Comparison of ENCODE assay signal across 1 cellular context in the genomic region with DNA sequence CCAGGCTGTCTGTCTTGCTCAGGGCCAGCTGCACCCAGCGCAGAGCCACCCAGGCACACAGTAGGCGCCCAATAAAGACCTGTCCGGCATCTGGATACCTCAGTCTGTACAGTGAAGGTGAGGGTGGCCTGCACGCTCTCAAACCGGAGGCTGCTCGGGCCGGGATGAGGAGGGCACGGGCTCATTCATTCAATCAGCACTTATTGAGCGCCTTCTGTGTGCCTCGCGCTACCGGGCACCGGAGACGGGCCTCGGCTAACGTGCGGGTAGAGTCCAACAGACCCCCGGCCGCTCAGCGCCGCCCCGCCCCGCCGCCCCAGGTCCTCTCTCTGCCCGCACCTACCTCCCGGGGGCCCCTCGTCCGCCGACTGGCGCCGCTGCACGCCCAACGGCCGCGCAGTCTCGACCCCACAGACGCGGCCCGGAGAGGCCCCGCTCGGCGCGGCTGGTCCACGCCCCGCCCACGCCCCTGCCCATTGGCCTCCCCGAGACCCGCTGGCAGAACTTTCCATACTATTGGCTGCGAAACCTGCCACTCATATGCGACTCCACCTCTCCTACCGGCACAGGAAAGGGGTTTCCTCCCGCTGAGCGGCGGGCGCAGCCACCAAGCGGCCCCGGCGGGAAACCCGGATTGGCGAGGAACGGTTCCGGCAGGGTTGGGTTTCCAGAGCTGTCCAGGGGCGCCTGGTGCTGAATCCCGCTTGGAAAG.
TF ChIP-seq lines count a peak whose summit lies in the region.

A gene with protein sequence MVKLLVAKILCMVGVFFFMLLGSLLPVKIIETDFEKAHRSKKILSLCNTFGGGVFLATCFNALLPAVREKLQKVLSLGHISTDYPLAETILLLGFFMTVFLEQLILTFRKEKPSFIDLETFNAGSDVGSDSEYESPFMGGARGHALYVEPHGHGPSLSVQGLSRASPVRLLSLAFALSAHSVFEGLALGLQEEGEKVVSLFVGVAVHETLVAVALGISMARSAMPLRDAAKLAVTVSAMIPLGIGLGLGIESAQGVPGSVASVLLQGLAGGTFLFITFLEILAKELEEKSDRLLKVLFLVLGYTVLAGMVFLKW (minus strand): TSS at position 416 of the 712 bp plus-strand sequence. CDS start 2,760 bp downstream, outside the sequence.

TF ChIP-seq in SK-N-SH, 30 proteins besides CTCF, POLR2A, EP300 and RAD21 (continued from another document):
- TF ChIP-seq, protein P1, sequence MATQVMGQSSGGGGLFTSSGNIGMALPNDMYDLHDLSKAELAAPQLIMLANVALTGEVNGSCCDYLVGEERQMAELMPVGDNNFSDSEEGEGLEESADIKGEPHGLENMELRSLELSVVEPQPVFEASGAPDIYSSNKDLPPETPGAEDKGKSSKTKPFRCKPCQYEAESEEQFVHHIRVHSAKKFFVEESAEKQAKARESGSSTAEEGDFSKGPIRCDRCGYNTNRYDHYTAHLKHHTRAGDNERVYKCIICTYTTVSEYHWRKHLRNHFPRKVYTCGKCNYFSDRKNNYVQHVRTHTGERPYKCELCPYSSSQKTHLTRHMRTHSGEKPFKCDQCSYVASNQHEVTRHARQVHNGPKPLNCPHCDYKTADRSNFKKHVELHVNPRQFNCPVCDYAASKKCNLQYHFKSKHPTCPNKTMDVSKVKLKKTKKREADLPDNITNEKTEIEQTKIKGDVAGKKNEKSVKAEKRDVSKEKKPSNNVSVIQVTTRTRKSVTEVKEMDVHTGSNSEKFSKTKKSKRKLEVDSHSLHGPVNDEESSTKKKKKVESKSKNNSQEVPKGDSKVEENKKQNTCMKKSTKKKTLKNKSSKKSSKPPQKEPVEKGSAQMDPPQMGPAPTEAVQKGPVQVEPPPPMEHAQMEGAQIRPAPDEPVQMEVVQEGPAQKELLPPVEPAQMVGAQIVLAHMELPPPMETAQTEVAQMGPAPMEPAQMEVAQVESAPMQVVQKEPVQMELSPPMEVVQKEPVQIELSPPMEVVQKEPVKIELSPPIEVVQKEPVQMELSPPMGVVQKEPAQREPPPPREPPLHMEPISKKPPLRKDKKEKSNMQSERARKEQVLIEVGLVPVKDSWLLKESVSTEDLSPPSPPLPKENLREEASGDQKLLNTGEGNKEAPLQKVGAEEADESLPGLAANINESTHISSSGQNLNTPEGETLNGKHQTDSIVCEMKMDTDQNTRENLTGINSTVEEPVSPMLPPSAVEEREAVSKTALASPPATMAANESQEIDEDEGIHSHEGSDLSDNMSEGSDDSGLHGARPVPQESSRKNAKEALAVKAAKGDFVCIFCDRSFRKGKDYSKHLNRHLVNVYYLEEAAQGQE (IDR thresholded peaks at IDR 0.05; ENCODE audit: low read depth, low read length): peak; percentile 100
- TF ChIP-seq EZH2phosphoT487 (IDR thresholded peaks at IDR 0.05; ENCODE audit: borderline replicate concordance, low read depth): no peak
- no peak for TF ChIP-seq RXRA (IDR thresholded peaks at IDR 0.05; ENCODE audit: borderline replicate concordance, low read depth)
- no peak for TF ChIP-seq FOSL2 (IDR thresholded peaks at IDR 0.05; ENCODE audit: borderline replicate concordance, low read depth)
- peak; percentile 67 for TF ChIP-seq ELF1 (IDR thresholded peaks at IDR 0.05)
- TF ChIP-seq YY1 (IDR thresholded peaks at IDR 0.05; ENCODE audit: low read depth): peak; percentile 55
- no peak for TF ChIP-seq JUND (IDR thresholded peaks at IDR 0.05)
- TF ChIP-seq, protein P2, sequence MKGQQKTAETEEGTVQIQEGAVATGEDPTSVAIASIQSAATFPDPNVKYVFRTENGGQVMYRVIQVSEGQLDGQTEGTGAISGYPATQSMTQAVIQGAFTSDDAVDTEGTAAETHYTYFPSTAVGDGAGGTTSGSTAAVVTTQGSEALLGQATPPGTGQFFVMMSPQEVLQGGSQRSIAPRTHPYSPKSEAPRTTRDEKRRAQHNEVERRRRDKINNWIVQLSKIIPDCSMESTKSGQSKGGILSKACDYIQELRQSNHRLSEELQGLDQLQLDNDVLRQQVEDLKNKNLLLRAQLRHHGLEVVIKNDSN (IDR thresholded peaks at IDR 0.05; ENCODE audit: borderline replicate concordance, low read depth): 0 out of 2 replicates have a peak, but pooled peaks have one; percentile 31
- no peak; the same call in 1 of the 2 replicates for TF ChIP-seq NRF1 (IDR thresholded peaks at IDR 0.05; ENCODE audit: low read depth, low read length)
- TF ChIP-seq, protein P3, sequence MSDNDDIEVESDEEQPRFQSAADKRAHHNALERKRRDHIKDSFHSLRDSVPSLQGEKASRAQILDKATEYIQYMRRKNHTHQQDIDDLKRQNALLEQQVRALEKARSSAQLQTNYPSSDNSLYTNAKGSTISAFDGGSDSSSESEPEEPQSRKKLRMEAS (IDR thresholded peaks at IDR 0.05; ENCODE audit: low read depth): peak; percentile 74
- peak; percentile 67; the same call in 1 of the 2 replicates for TF ChIP-seq MXI1 (IDR thresholded peaks at IDR 0.05; ENCODE audit: low read depth, low read length)
- peak; percentile 75 for TF ChIP-seq RCOR1 (IDR thresholded peaks at IDR 0.05; ENCODE audit: low read length)
- TF ChIP-seq TEAD4 (IDR thresholded peaks at IDR 0.05; ENCODE audit: borderline replicate concordance, insufficient read depth): 0 out of 2 replicates have a peak, but pooled peaks have one; percentile 11
- no peak for TF ChIP-seq SMC3 (IDR thresholded peaks at IDR 0.05; ENCODE audit: low read depth, low read length)
- TF ChIP-seq, protein P4, sequence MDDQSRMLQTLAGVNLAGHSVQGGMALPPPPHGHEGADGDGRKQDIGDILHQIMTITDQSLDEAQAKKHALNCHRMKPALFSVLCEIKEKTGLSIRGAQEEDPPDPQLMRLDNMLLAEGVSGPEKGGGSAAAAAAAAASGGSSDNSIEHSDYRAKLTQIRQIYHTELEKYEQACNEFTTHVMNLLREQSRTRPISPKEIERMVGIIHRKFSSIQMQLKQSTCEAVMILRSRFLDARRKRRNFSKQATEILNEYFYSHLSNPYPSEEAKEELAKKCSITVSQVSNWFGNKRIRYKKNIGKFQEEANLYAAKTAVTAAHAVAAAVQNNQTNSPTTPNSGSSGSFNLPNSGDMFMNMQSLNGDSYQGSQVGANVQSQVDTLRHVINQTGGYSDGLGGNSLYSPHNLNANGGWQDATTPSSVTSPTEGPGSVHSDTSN (IDR thresholded peaks at IDR 0.05): peak; percentile 100
- TF ChIP-seq, protein P5, sequence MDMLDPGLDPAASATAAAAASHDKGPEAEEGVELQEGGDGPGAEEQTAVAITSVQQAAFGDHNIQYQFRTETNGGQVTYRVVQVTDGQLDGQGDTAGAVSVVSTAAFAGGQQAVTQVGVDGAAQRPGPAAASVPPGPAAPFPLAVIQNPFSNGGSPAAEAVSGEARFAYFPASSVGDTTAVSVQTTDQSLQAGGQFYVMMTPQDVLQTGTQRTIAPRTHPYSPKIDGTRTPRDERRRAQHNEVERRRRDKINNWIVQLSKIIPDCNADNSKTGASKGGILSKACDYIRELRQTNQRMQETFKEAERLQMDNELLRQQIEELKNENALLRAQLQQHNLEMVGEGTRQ (IDR thresholded peaks at IDR 0.05; ENCODE audit: borderline replicate concordance, low read depth, low read length): no peak
- peak; percentile 19; the same call in 1 of the 2 replicates for TF ChIP-seq RFX5 (IDR thresholded peaks at IDR 0.05; ENCODE audit: low read length)
- no peak for TF ChIP-seq FOXJ3 (CRISPR knock-in tag; IDR thresholded peaks at IDR 0.05)
